In the genomic region with DNA sequence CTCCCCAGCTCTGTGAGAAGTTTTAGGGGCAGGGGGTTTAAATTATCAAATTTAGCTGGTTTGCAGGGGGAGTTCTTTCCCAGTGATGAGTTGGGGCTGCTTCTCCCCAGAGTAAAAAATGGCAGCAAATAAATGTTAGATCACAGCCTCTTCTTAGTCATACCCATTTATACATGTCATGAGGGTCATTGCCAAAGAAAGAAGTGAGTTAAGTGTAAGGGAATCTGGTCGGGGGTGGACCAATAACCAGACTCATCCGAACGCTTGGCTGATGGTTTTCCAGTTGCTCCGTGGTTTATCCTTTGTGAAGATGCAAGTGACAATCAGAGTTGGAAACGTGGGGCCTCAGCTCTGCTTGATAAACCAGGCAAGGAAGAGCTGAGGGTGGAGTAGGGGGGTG, we compare ENCODE assay signal across 15 cellular contexts.
DNase-seq lines count a peak whose midpoint lies in the region; ATAC-seq and TF ChIP-seq lines count a peak whose summit lies in the region.
"Had no signal": no experiment of that assay in that cellular context is flagged by ENCODE, and none has a peak within 500 bp of the region (broad histone marks: within the 10 kb centered on the region; RNA-seq: fewer than 3 reads in every experiment).

No MANE protein-coding gene starts in this region.

- H3K4me3 Mint-ChIP-seq in activated CD8-positive, alpha-beta memory T cell treated with anti-CD3 and anti-CD28 coated beads, Interleukin-2, amount 10 ng/mL, durations not matched to agents 7 days and 5 days: no peak overlapping the region
- no peak overlapping the region for H3K4me3 Mint-ChIP-seq in mesothelial cell of epicardium
- H3K4me3 Mint-ChIP-seq: activated CD8-positive, alpha-beta T cell treated with anti-CD3 and anti-CD28 coated beads, Interleukin-2, amount 10 ng/mL, durations not matched to agents 7 days and 5 days had no signal

- H3K27me3 Mint-ChIP-seq in activated CD8-positive, alpha-beta memory T cell treated with anti-CD3 and anti-CD28 coated beads, Interleukin-2, amount 10 ng/mL, durations not matched to agents 7 days and 5 days: no peaks in the 10 kb centered on the region
- H3K27me3 Mint-ChIP-seq in mesothelial cell of epicardium (ENCODE audit: low read depth): no peaks in the 10 kb centered on the region

- TF ChIP-seq CTCF in RWPE1 (conservative IDR thresholded peaks at IDR 0.05; ENCODE audit: low read depth) (no peak), mesothelial cell of epicardium (IDR thresholded peaks at IDR 0.05; ENCODE audit: unreplicated experiment) (no peak)

- POLR2A ChIA-PET in RWPE1 (lab: Yijun Ruan, JAX; ENCODE audit: low non-redundant PET): no interaction called here

- intact Hi-C loops in posterior vena cava (cut with DNase I): loop anchor here in 1 of 2 donors (10.0 kb wide), 1 partner anchor 90 kb away; the partner anchor contains the start of gene PLXDC1

- CTCF ChIA-PET in RWPE1 (lab: Yijun Ruan, JAX): no interaction called here
- CTCF ChIA-PET in activated CD8-positive, alpha-beta memory T cell treated with anti-CD3 and anti-CD28 coated beads, Interleukin-2, amount 10 ng/mL, durations not matched to agents 7 days and 5 days (lab: Charles Lee): interaction anchor here (0.9 to 7.3 kb wide), 5 partner anchors 14 to 110 kb away, joined by 3 to 49 read pairs (median 6); partner anchors contain the start of gene PLXDC1

- no peak for ATAC-seq in activated CD8-positive, alpha-beta memory T cell treated with anti-CD3 and anti-CD28 coated beads, Interleukin-2, amount 10 ng/mL, durations not matched to agents 7 days and 5 days
- ATAC-seq: activated CD8-positive, alpha-beta T cell treated with anti-CD3 and anti-CD28 coated beads, Interleukin-2, amount 10 ng/mL, durations not matched to agents 7 days and 5 days had no signal

- peak; percentile 74 for DNase-seq in ELR (ENCODE audit: low read depth)
- DNase-seq in RWPE1 (ENCODE audit: low spot score): peak; percentile 25
- peak; percentile 45 for DNase-seq in fibroblast of gingiva (ENCODE audit: low read depth)
- peak; percentile 42 for DNase-seq in posterior vena cava (ENCODE audit: low spot score)
- DNase-seq in activated CD8-positive, alpha-beta memory T cell treated with anti-CD3 and anti-CD28 coated beads, Interleukin-2, amount 10 ng/mL, durations not matched to agents 7 days and 5 days: no peak
- no peak for DNase-seq in stimulated activated CD4-positive, alpha-beta T cell treated with anti-CD3 and anti-CD28 coated beads, Interleukin-4, amount 100 ng/mL, for 4 hours
- no peak for DNase-seq in NCI-H146 treated with DMSO at 0.1 percent for 48 hours (lab: John Stamatoyannopoulos, UW; ENCODE audit: unreplicated experiment)
- no peak for DNase-seq in mesothelial cell of epicardium (ENCODE audit: low spot score in 2 of 2, unreplicated experiment in 2 of 2)
- DNase-seq: activated CD8-positive, alpha-beta T cell treated with anti-CD3 and anti-CD28 coated beads, Interleukin-2, amount 10 ng/mL, durations not matched to agents 7 days and 5 days; activated gamma-delta T cell; DMS79; kidney glomerular epithelial cell; retina; stimulated activated CD4-positive, alpha-beta T cell treated with anti-CD3 and anti-CD28 coated beads, Interleukin-1b, Interleukin-23, amount 100 ng/mL, for 48 hours had no signal

- H3K36me3 Mint-ChIP-seq in activated CD8-positive, alpha-beta memory T cell treated with anti-CD3 and anti-CD28 coated beads, Interleukin-2, amount 10 ng/mL, durations not matched to agents 7 days and 5 days: no peaks in the 10 kb centered on the region
- no peaks in the 10 kb centered on the region for H3K36me3 Mint-ChIP-seq in mesothelial cell of epicardium

- peaks cover 22% of the 10 kb centered on the region for H3K4me1 Mint-ChIP-seq in activated CD8-positive, alpha-beta memory T cell treated with anti-CD3 and anti-CD28 coated beads, Interleukin-2, amount 10 ng/mL, durations not matched to agents 7 days and 5 days
- peaks cover 8% of the 10 kb centered on the region for H3K4me1 Mint-ChIP-seq in mesothelial cell of epicardium

- H3K27ac Mint-ChIP-seq in activated CD8-positive, alpha-beta memory T cell treated with anti-CD3 and anti-CD28 coated beads, Interleukin-2, amount 10 ng/mL, durations not matched to agents 7 days and 5 days: no peak overlapping the region
- no peak overlapping the region for H3K27ac Mint-ChIP-seq in mesothelial cell of epicardium
- H3K27ac Mint-ChIP-seq: activated CD8-positive, alpha-beta T cell treated with anti-CD3 and anti-CD28 coated beads, Interleukin-2, amount 10 ng/mL, durations not matched to agents 7 days and 5 days had no signal

- H3K27ac ChIP-seq in RWPE1: no peak overlapping the region
- H3K27ac ChIP-seq: BLaER1 treated with 17β-estradiol and CSF1 and Interleukin-3, amounts not matched to agents 10 nM and 100 nM had no signal

- no peaks in the 10 kb centered on the region for H3K9me3 Mint-ChIP-seq in activated CD8-positive, alpha-beta memory T cell treated with anti-CD3 and anti-CD28 coated beads, Interleukin-2, amount 10 ng/mL, durations not matched to agents 7 days and 5 days (ENCODE audit: low read depth)
- no peaks in the 10 kb centered on the region for H3K9me3 Mint-ChIP-seq in mesothelial cell of epicardium

Comparison
In these comparisons a context has a peak if more than half of its experiments do, and no peak if none do; other contexts are left out.
1. DNase-seq: peak in ELR (single experiment), RWPE1 (single experiment), fibroblast of gingiva (single experiment) and posterior vena cava (single experiment); none in activated CD8-positive, alpha-beta memory T cell treated with anti-CD3 and anti-CD28 coated beads, Interleukin-2, amount 10 ng/mL, durations not matched to agents 7 days and 5 days (single experiment), stimulated activated CD4-positive, alpha-beta T cell treated with anti-CD3 and anti-CD28 coated beads, Interleukin-4, amount 100 ng/mL, for 4 hours (0 of 2), NCI-H146 treated with DMSO at 0.1 percent for 48 hours (single experiment) and mesothelial cell of epicardium (0 of 2).